ENCODE assay signal across 14 cellular contexts in the genomic region with DNA sequence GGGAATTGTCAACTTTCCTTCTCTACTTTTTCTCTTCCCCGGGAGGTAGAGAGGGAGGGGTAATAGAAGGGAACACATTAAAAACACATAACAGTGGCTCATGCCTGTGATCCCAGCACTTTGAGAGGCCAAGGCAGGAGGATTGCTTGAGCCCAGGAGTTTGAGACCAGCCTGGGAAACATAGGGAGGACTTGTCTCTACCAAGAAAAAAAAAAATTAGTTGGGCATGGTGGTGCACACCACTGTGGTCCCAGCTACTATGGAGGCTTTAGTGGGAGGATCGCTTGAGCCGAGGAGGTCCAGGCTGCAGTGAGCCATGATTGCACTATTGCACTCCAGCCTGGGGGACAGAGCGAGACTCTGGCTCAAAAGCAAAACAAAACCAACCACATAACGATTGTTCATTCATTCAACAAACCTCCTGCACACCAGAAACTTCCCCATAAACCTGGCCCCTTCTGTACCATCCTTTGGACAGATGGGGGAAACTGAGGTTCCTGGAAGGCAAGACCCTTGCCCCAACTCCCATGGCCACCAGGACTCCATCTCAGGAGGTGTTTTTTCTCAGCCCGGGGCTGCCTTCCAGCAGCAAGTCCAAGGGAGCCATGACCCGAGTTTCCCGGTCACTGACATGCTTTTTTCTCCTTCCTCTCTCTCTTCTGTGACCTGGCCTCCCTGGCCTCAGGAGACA. TPM values are rescaled to one million over a fixed set of nuclear protein-coding genes. Genes with fewer than 3 reads are reported as not detected.
A peak's percentile ranks its signal among the peaks of the same experiment; 100 is the strongest.
DNase-seq lines count a peak whose midpoint lies in the region; ATAC-seq, FAIRE-seq and TF ChIP-seq lines count a peak whose summit lies in the region.
"Had no signal": no experiment of that assay in that cellular context is flagged by ENCODE, and none has a peak within 500 bp of the region (broad histone marks: within the 10 kb centered on the region; RNA-seq: fewer than 3 reads in every experiment).

No MANE protein-coding gene starts in this region.

- peak overlapping the region; percentile 79 for H3K4me3 Mint-ChIP-seq in CD4-positive, alpha-beta T cell
- H3K4me3 Mint-ChIP-seq in IgD-negative memory B cell (peak overlapping the region; percentile 12 to 99 (median 48)), nephron (peak overlapping the region; percentile 73 to 79 (median 75))
- H3K4me3 Mint-ChIP-seq: stimulated activated naive CD8-positive, alpha-beta T cell treated with anti-CD3 and anti-CD28 coated beads, Interleukin-15, Interleukin-2, amounts not matched to agents 100 ng/mL and 50 ng/mL, for 24 hours had no signal

- H3K9ac ChIP-seq in H1 (replicated peaks in 1 of 4; ENCODE audit: extremely low read depth in 1 of 4, low read depth in 3 of 4, low read length in 3 of 4), result peak overlapping the region in 1 of 4 experiments; percentile 56; a peak in 1 of 7 replicates

- peak overlapping the region; percentile 80 for H3K27ac Mint-ChIP-seq in CD4-positive, alpha-beta T cell
- H3K27ac Mint-ChIP-seq in IgD-negative memory B cell, result peak overlapping the region; percentile 89 to 100 (median 96)
- peak overlapping the region in 1 of 3 experiments; percentile 63 for H3K27ac Mint-ChIP-seq in nephron
- H3K27ac Mint-ChIP-seq: stimulated activated naive CD8-positive, alpha-beta T cell treated with anti-CD3 and anti-CD28 coated beads, Interleukin-15, Interleukin-2, amounts not matched to agents 100 ng/mL and 50 ng/mL, for 24 hours had no signal

- no peak for TF ChIP-seq CTCF in CD4-positive, alpha-beta T cell (IDR thresholded peaks at IDR 0.05)
- TF ChIP-seq CTCF in H1 (IDR thresholded peaks at IDR 0.05; ENCODE audit: control extremely low read depth in 1 of 3, insufficient read depth in 1 of 3, low read depth in 1 of 3, low read length in 3 of 3), result no peak
- no peak for TF ChIP-seq CTCF in nephron (IDR thresholded peaks at IDR 0.05; ENCODE audit: unreplicated experiment in 3 of 3)

- intact Hi-C loops in CD4-positive, alpha-beta T cell (cut with DNase I, micrococcal nuclease), result no loop called here

- no peak for TF ChIP-seq EP300 in H1 (IDR thresholded peaks at IDR 0.05; ENCODE audit: borderline replicate concordance in 1 of 2, low read depth in 2 of 2, low read length in 2 of 2)

- CTCF ChIA-PET in CD4-positive, alpha-beta T cell (lab: Charles Lee), result interaction anchor here (7.1 kb wide), 1 partner anchor 33 kb away, joined by 128 read pairs; no protein-coding TSS in a partner anchor
- CTCF ChIA-PET in H1 (lab: Charles Lee; ENCODE audit: partially characterized antibody), result interaction anchor here (0.6 to 32.9 kb wide), 11 partner anchors 10 to 171 kb away, joined by 3 to 760 read pairs (median 4); partner anchors contain the start of gene ERCC1

- H4K91ac ChIP-seq in H1 (replicated peaks; ENCODE audit: insufficient read length, low read length), result no peak overlapping the region

- peak overlapping the region; percentile 9 to 53 (median 20); a peak in 5 of 8 replicates for H3K4me3 ChIP-seq in H1 (ENCODE audit: extremely low read depth in 1 of 4, insufficient read depth in 2 of 4, low read depth in 3 of 4, low read length in 4 of 4)

- no peak for ATAC-seq in CD4-positive, alpha-beta T cell (ENCODE audit: poor library complexity)

- H2AK5ac ChIP-seq in H1 (ENCODE audit: low read depth, low read length), result no peak overlapping the region

- no peaks in the 10 kb centered on the region for H3K9me3 Mint-ChIP-seq in CD4-positive, alpha-beta T cell
- H3K9me3 Mint-ChIP-seq in IgD-negative memory B cell, result peaks cover 0 to 2% (median 0%) of the 10 kb centered on the region in 3 donors
- H3K9me3 Mint-ChIP-seq in nephron, result no peaks in the 10 kb centered on the region
- H3K9me3 Mint-ChIP-seq: stimulated activated naive CD8-positive, alpha-beta T cell treated with anti-CD3 and anti-CD28 coated beads, Interleukin-15, Interleukin-2, amounts not matched to agents 100 ng/mL and 50 ng/mL, for 24 hours had no signal

- H3K79me1 ChIP-seq in H1 (ENCODE audit: low read depth, low read length), result no peaks in the 10 kb centered on the region

- no peak overlapping the region for H3K56ac ChIP-seq in H1 (replicated peaks; ENCODE audit: insufficient read length, low read depth, low read length)

- H3K4me1 Mint-ChIP-seq in CD4-positive, alpha-beta T cell (ENCODE audit: low read depth), result peaks cover 44% of the 10 kb centered on the region
- H3K4me1 Mint-ChIP-seq in IgD-negative memory B cell (peaks cover 15 to 21% (median 17%) of the 10 kb centered on the region in 3 donors), nephron (peaks cover 21% of the 10 kb centered on the region)

- H3K9me3 ChIP-seq in CD4-positive, alpha-beta T cell (ENCODE audit: control insufficient read depth, low read length), result no peaks in the 10 kb centered on the region
- no peaks in the 10 kb centered on the region for H3K9me3 ChIP-seq in H1 (ENCODE audit: insufficient read depth in 2 of 2, low read depth in 1 of 2, low read length in 1 of 2)

- TF ChIP-seq POLR2A in H1 (IDR thresholded peaks at IDR 0.05; ENCODE audit: control extremely low read depth in 1 of 2, low read depth in 2 of 2, low read length in 2 of 2), result no peak

- H2AFZ ChIP-seq in H1 (ENCODE audit: low read length), result 0 out of 2 replicates have a peak overlapping the region, but pooled peaks have one; percentile 42

- H3K4me2 ChIP-seq in H1 (ENCODE audit: insufficient read depth in 1 of 2, low read depth in 2 of 2, low read length in 2 of 2), result peak overlapping the region; percentile 52 to 62

- H3K18ac ChIP-seq in H1 (ENCODE audit: extremely low read depth, low read length), result peak overlapping the region; percentile 60

- POLR2A ChIA-PET in CD4-positive, alpha-beta T cell (lab: Charles Lee), result interaction anchor here (0.8 kb wide), 1 partner anchor 32 kb away, joined by 3 read pairs; no protein-coding TSS in a partner anchor
- POLR2A ChIA-PET in H1 (lab: Charles Lee; ENCODE audit: partially characterized antibody), result interaction anchor here (0.6 to 2.1 kb wide), 4 partner anchors 20 to 1302 kb away, joined by 3 to 10 read pairs (median 4); no protein-coding TSS in a partner anchor

- no peak for FAIRE-seq in H1 (lab: Jason Lieb, UNC)

- no peak overlapping the region for H3K4ac ChIP-seq in H1 (replicated peaks; ENCODE audit: insufficient read length, low read depth, low read length)

- 0 out of 2 replicates have a peak overlapping the region, but pooled peaks have one; percentile 81 for H4K8ac ChIP-seq in H1 (ENCODE audit: extremely low read depth, insufficient read depth, low read length)

- peaks cover 23% of the 10 kb centered on the region; the same call in 1 of the 2 replicates for H3K23me2 ChIP-seq in H1 (ENCODE audit: low read depth, low read length)

- H3K27me3 Mint-ChIP-seq in CD4-positive, alpha-beta T cell, result peaks cover 36% of the 10 kb centered on the region
- H3K27me3 Mint-ChIP-seq in IgD-negative memory B cell (peaks cover 31% of the 10 kb centered on the region), nephron (ENCODE audit: low read depth) (peaks cover 68% of the 10 kb centered on the region)

- peak overlapping the region; percentile 97; the same call in 1 of the 2 replicates for H2BK15ac ChIP-seq in H1 (ENCODE audit: low read length)

- peaks cover 30% of the 10 kb centered on the region for H3K36me3 Mint-ChIP-seq in CD4-positive, alpha-beta T cell (ENCODE audit: low read depth)
- H3K36me3 Mint-ChIP-seq in IgD-negative memory B cell (peaks cover 2% of the 10 kb centered on the region), nephron (ENCODE audit: low read depth) (no peaks in the 10 kb centered on the region)

- H4K20me1 ChIP-seq in H1 (replicated peaks in 1 of 2; ENCODE audit: control insufficient read depth in 1 of 2, insufficient read depth in 2 of 2, low read length in 2 of 2), result peaks cover 0 to 3% of the 10 kb centered on the region in 2 experiments

- H2BK20ac ChIP-seq in H1 (ENCODE audit: low read length), result no peak overlapping the region

- no peak overlapping the region for H2BK120ac ChIP-seq in H1 (replicated peaks; ENCODE audit: low read depth, low read length)

- H3K79me2 ChIP-seq in H1 (ENCODE audit: control insufficient read depth in 1 of 2, insufficient read depth in 2 of 2, low read length in 2 of 2), result no peaks in the 10 kb centered on the region

- H3K36me3 ChIP-seq in H1 (ENCODE audit: control insufficient read depth in 2 of 4, insufficient read depth in 4 of 4, low read length in 3 of 4), result no peaks in the 10 kb centered on the region

- H3K27me3 ChIP-seq in CD4-positive, alpha-beta T cell (ENCODE audit: control insufficient read depth, insufficient read depth, low read length), result peaks cover 4% of the 10 kb centered on the region
- peaks cover 0 to 17% (median 17%) of the 10 kb centered on the region in 4 experiments; a peak in 4 of 7 replicates for H3K27me3 ChIP-seq in H1 (replicated peaks in 1 of 4; ENCODE audit: control insufficient read depth in 3 of 4, extremely low read depth in 1 of 4, insufficient read depth in 3 of 4, low read length in 3 of 4)

- no peak overlapping the region for H3K27ac ChIP-seq in CD4-positive, alpha-beta T cell (ENCODE audit: low read depth, low read length)
- no peak overlapping the region for H3K27ac ChIP-seq in H1 (ENCODE audit: low read depth, low read length)

- peak in 1 of 10 experiments; percentile 47 for DNase-seq in CD4-positive, alpha-beta T cell
- DNase-seq in H1 (ENCODE audit: low read depth in 1 of 2, low spot score in 2 of 2) (no peak), NCI-H187 (lab: John Stamatoyannopoulos, UW) (no peak), HuH-7 (ENCODE audit: low spot score) (no peak), NCI-H2171 (lab: John Stamatoyannopoulos, UW) (no peak), glomerular visceral epithelial cell (ENCODE audit: extremely low spot score) (no peak)
- DNase-seq: anterior cingulate cortex; erythroblast; NCI-H524; posterior cingulate gyrus; stimulated activated CD4-positive, alpha-beta T cell treated with anti-CD3 and anti-CD28 coated beads, Interleukin-1b, Interleukin-23, amount 100 ng/mL, for 48 hours had no signal

- H3K14ac ChIP-seq in H1 (ENCODE audit: insufficient read length), result no peak overlapping the region

- 75% methylated on average over 8 of the region's 8 CpGs; no CpG with 5 or more reads in 1 of the 2 experiments for WGBS in H1 (ENCODE audit: extremely low coverage in 1 of 2, insufficient coverage in 1 of 2, insufficient read length in 1 of 2, insufficient replicate concordance in 2 of 2, low coverage in 1 of 2, low lambda C conversion rate in 2 of 2, missing lambda C conversion rate in 1 of 2), 2 experiments

- no peak for TF ChIP-seq RAD21 in H1 (IDR thresholded peaks at IDR 0.05 in 1 of 2, conservative IDR thresholded peaks at IDR 0.05 in 1 of 2; ENCODE audit: low read depth in 2 of 2, low read length in 2 of 2)

- no peak overlapping the region for H4K5ac ChIP-seq in H1 (ENCODE audit: insufficient read length, low read depth, low read length)

- peaks cover 0 to 22% (median 14%) of the 10 kb centered on the region in 4 experiments; a peak in 6 of 7 replicates for H3K4me1 ChIP-seq in H1 (replicated peaks in 1 of 4; ENCODE audit: control insufficient read depth in 3 of 4, insufficient read depth in 4 of 4, low read length in 3 of 4)

- H2BK5ac ChIP-seq in H1 (ENCODE audit: low read depth, low read length), result no peak overlapping the region

- H2BK12ac ChIP-seq in H1 (ENCODE audit: low read depth, low read length), result 0 out of 2 replicates have a peak overlapping the region, but pooled peaks have one; percentile 29

- no peak overlapping the region for H3K23ac ChIP-seq in H1 (ENCODE audit: insufficient read length)

RNA-seq across cellular contexts. Expression of gene FOSB, which starts 4.2 kb away (rescaled TPM):
- 100 to 1,000 TPM; 422 to 424 TPM for total RNA-seq in CD4-positive, alpha-beta T cell
- 48.1 TPM for polyA plus RNA-seq in IgD-negative memory B cell
- total RNA-seq in H1 (2021; fragmentation: NEBNext Ultra II Directional; extraction: Animal tissue kit (Norgen Biotek cat#: 25700)), result 1.3 and 2.7 TPM in 2 replicates
- polyA plus RNA-seq in H1 (2011; rRNA removed), result 0.44 and 1.2 TPM in 2 replicates
- 0.32 TPM for polyA plus RNA-seq in H1 (2011; cell fraction: cytosol; rRNA removed)
- polyA plus RNA-seq in H1 (2011; cell fraction: nucleus; rRNA removed), result 5.2 TPM
- 1.1 to 4.3 TPM (median 2.6 TPM) in 4 replicates for polyA plus RNA-seq in H1 (2012, experiment 1 of 2)
- polyA plus RNA-seq in H1 (2012, experiment 2 of 2), result 2.4 TPM
- 0.85 TPM for polyA plus RNA-seq in H1 (2013, experiment 1 of 2)
- polyA plus RNA-seq in H1 (2013, experiment 2 of 2), result 0.79 TPM
- 2.8 and 6.9 TPM in 2 replicates for polyA minus RNA-seq in H1 (2011; rRNA and poly(A)+ RNA removed)
- polyA minus RNA-seq in H1 (2011; cell fraction: cytosol; rRNA and poly(A)+ RNA removed), result 1.5 TPM
- 39.4 TPM for polyA minus RNA-seq in H1 (2011; cell fraction: nucleus; rRNA and poly(A)+ RNA removed)

RNA-seq across cellular contexts. Expression of gene RTN2, which starts 24.8 kb away (rescaled TPM):
- under 1 TPM; 0.60 to 0.70 TPM for total RNA-seq in CD4-positive, alpha-beta T cell
- polyA plus RNA-seq in IgD-negative memory B cell, result 0.71 TPM
- total RNA-seq in H1 (2021; fragmentation: NEBNext Ultra II Directional; extraction: Animal tissue kit (Norgen Biotek cat#: 25700)), result 21.1 and 21.6 TPM in 2 replicates
- 21.0 and 33.5 TPM in 2 replicates for polyA plus RNA-seq in H1 (2011; rRNA removed)
- polyA plus RNA-seq in H1 (2011; cell fraction: cytosol; rRNA removed), result 19.9 TPM
- polyA plus RNA-seq in H1 (2011; cell fraction: nucleus; rRNA removed), result 19.7 TPM
- 19.1 to 26.5 TPM (median 23.9 TPM) in 4 replicates for polyA plus RNA-seq in H1 (2012, experiment 1 of 2)
- polyA plus RNA-seq in H1 (2012, experiment 2 of 2), result 24.8 TPM
- polyA plus RNA-seq in H1 (2013, experiment 1 of 2), result 32.6 TPM
- 36.9 TPM for polyA plus RNA-seq in H1 (2013, experiment 2 of 2)
- 9.5 and 14.4 TPM in 2 replicates for polyA minus RNA-seq in H1 (2011; rRNA and poly(A)+ RNA removed)
- 8.3 TPM for polyA minus RNA-seq in H1 (2011; cell fraction: cytosol; rRNA and poly(A)+ RNA removed)
- 9.9 TPM for polyA minus RNA-seq in H1 (2011; cell fraction: nucleus; rRNA and poly(A)+ RNA removed)

RNA-seq across cellular contexts. Expression of gene PPM1N, which starts 26.2 kb away (rescaled TPM):
- 1 to 10 TPM; 3.3 to 3.5 TPM for total RNA-seq in CD4-positive, alpha-beta T cell
- polyA plus RNA-seq in IgD-negative memory B cell (4.0 TPM), H1 (2011; rRNA removed) (14.4 and 17.5 TPM in 2 replicates)
- total RNA-seq in H1 (2021; fragmentation: NEBNext Ultra II Directional; extraction: Animal tissue kit (Norgen Biotek cat#: 25700)), result 11.0 and 12.2 TPM in 2 replicates
- polyA plus RNA-seq in H1 (2011; cell fraction: cytosol; rRNA removed), result 20.7 TPM
- polyA plus RNA-seq in H1 (2011; cell fraction: nucleus; rRNA removed), result 17.1 TPM
- 12.0 to 16.7 TPM (median 14.4 TPM) in 4 replicates for polyA plus RNA-seq in H1 (2012, experiment 1 of 2)
- polyA plus RNA-seq in H1 (2012, experiment 2 of 2), result 13.0 TPM
- polyA plus RNA-seq in H1 (2013, experiment 1 of 2), result 35.8 TPM
- 34.9 TPM for polyA plus RNA-seq in H1 (2013, experiment 2 of 2)
- polyA minus RNA-seq in H1 (2011; rRNA and poly(A)+ RNA removed), result 2.3 and 4.2 TPM in 2 replicates
- 4.3 TPM for polyA minus RNA-seq in H1 (2011; cell fraction: cytosol; rRNA and poly(A)+ RNA removed)
- 5.6 TPM for polyA minus RNA-seq in H1 (2011; cell fraction: nucleus; rRNA and poly(A)+ RNA removed)

RNA-seq across cellular contexts. Expression of gene VASP, which starts 35.3 kb away (rescaled TPM):
- 10 to 100 TPM; 49.9 to 55.5 TPM for total RNA-seq in CD4-positive, alpha-beta T cell
- polyA plus RNA-seq in IgD-negative memory B cell, result 111 TPM
- total RNA-seq in H1 (2021; fragmentation: NEBNext Ultra II Directional; extraction: Animal tissue kit (Norgen Biotek cat#: 25700)), result 135 and 138 TPM in 2 replicates
- 89.7 and 163 TPM in 2 replicates for polyA plus RNA-seq in H1 (2011; rRNA removed)
- polyA plus RNA-seq in H1 (2011; cell fraction: cytosol; rRNA removed), result 92.0 TPM
- 116 TPM for polyA plus RNA-seq in H1 (2011; cell fraction: nucleus; rRNA removed)
- 79.3 to 101 TPM (median 84.8 TPM) in 4 replicates for polyA plus RNA-seq in H1 (2012, experiment 1 of 2)
- 110 TPM for polyA plus RNA-seq in H1 (2012, experiment 2 of 2)
- polyA plus RNA-seq in H1 (2013, experiment 1 of 2), result 108 TPM
- 104 TPM for polyA plus RNA-seq in H1 (2013, experiment 2 of 2)
- polyA minus RNA-seq in H1 (2011; rRNA and poly(A)+ RNA removed), result 46.1 and 52.4 TPM in 2 replicates
- 83.1 TPM for polyA minus RNA-seq in H1 (2011; cell fraction: cytosol; rRNA and poly(A)+ RNA removed)
- polyA minus RNA-seq in H1 (2011; cell fraction: nucleus; rRNA and poly(A)+ RNA removed), result 102 TPM

RNA-seq across cellular contexts. Expression of gene ERCC1, which starts 48.3 kb away (rescaled TPM):
- 10 to 100 TPM; 32.5 to 32.6 TPM for total RNA-seq in CD4-positive, alpha-beta T cell
- polyA plus RNA-seq in IgD-negative memory B cell, result 50.2 TPM
- total RNA-seq in H1 (2021; fragmentation: NEBNext Ultra II Directional; extraction: Animal tissue kit (Norgen Biotek cat#: 25700)), result 44.7 and 46.4 TPM in 2 replicates
- 94.2 and 112 TPM in 2 replicates for polyA plus RNA-seq in H1 (2011; rRNA removed)
- polyA plus RNA-seq in H1 (2011; cell fraction: cytosol; rRNA removed), result 73.6 TPM
- 104 TPM for polyA plus RNA-seq in H1 (2011; cell fraction: nucleus; rRNA removed)
- 44.6 to 60.9 TPM (median 54.2 TPM) in 4 replicates for polyA plus RNA-seq in H1 (2012, experiment 1 of 2)
- polyA plus RNA-seq in H1 (2012, experiment 2 of 2), result 246 TPM
- 51.0 TPM for polyA plus RNA-seq in H1 (2013, experiment 1 of 2)
- 52.4 TPM for polyA plus RNA-seq in H1 (2013, experiment 2 of 2)
- 32.3 and 35.8 TPM in 2 replicates for polyA minus RNA-seq in H1 (2011; rRNA and poly(A)+ RNA removed)
- polyA minus RNA-seq in H1 (2011; cell fraction: cytosol; rRNA and poly(A)+ RNA removed), result 33.8 TPM
- polyA minus RNA-seq in H1 (2011; cell fraction: nucleus; rRNA and poly(A)+ RNA removed), result 31.2 TPM

Comparison
In these comparisons a context has a peak if more than half of its experiments do, and no peak if none do; other contexts are left out.
1. RNA of gene FOSB, which starts 4.2 kb away (total RNA-seq): 422 to 424 TPM in CD4-positive, alpha-beta T cell; 1.3 to 2.7 TPM in H1; every median in the first group is over 100 times any median in the second.
2. RNA of gene RTN2, which starts 24.8 kb away (total RNA-seq): 21.1 to 21.6 TPM in H1; 0.60 to 0.70 TPM in CD4-positive, alpha-beta T cell; every median in the first group is over 10 times any median in the second.
3. Peak in every context shown above with its lines, with median percentiles within 50 percentile points of each other: H3K4me3 Mint-ChIP-seq.